Comparison of ENCODE assay signal across 11 cellular contexts in genomic region chr19:46466536-46467199, GRCh38. TPM values are rescaled to one million over a fixed set of nuclear protein-coding genes. Genes with fewer than 3 reads are reported as not detected.
A peak's percentile ranks its signal among the peaks of the same experiment; 100 is the strongest.
DNase-seq lines count a peak whose midpoint lies in the region; FAIRE-seq and TF ChIP-seq lines count a peak whose summit lies in the region.
"Had no signal": no experiment of that assay in that cellular context is flagged by ENCODE, and none has a peak within 500 bp of the region (broad histone marks: within the 10 kb centered on the region; RNA-seq: fewer than 3 reads in every experiment).

No MANE protein-coding gene starts in this region.

- H3K4me1 ChIP-seq in smooth muscle cell (ENCODE audit: low read depth), result peaks cover 11% of the 10 kb centered on the region

- no peaks in the 10 kb centered on the region for H3K27me3 ChIP-seq in MG63
- H3K27me3 ChIP-seq in smooth muscle cell (ENCODE audit: low read depth), result no peaks in the 10 kb centered on the region

- H3K9me3 ChIP-seq in MG63 (no peaks in the 10 kb centered on the region), smooth muscle cell (replicated peaks; ENCODE audit: low read depth) (no peaks in the 10 kb centered on the region)

- DNase-seq in NCI-H2171 treated with DMSO at 0.1 percent for 48 hours (lab: John Stamatoyannopoulos, UW), result peak; percentile 39
- DNase-seq in NCI-H2171 (lab: John Stamatoyannopoulos, UW), result no peak
- DNase-seq in MG63, result peak; percentile 85
- peak; percentile 73 for DNase-seq in fibroblast of gingiva (ENCODE audit: low read depth)
- no peak for DNase-seq in smooth muscle cell (lab: John Stamatoyannopoulos, UW; ENCODE audit: unreplicated experiment)
- no peak for DNase-seq in NCI-H146 treated with DMSO at 0.1 percent for 48 hours (lab: John Stamatoyannopoulos, UW; ENCODE audit: unreplicated experiment)
- DNase-seq in amygdala (lab: John Stamatoyannopoulos, UW), result no peak
- no peak for DNase-seq in D721Med (ENCODE audit: insufficient read length, low spot score)
- DNase-seq: activated gamma-delta T cell treated with Interleukin-2 at 50 U/mL for 16 hours, small intestine had no signal

- H3K36me3 ChIP-seq in MG63, result no peaks in the 10 kb centered on the region
- H3K36me3 ChIP-seq in smooth muscle cell (ENCODE audit: low read depth), result no peaks in the 10 kb centered on the region

- H3F3A ChIP-seq in smooth muscle cell (ENCODE audit: low read depth), result no peaks in the 10 kb centered on the region

- no peak for FAIRE-seq in D721Med (lab: Jason Lieb, UNC)
- FAIRE-seq: A204.1, small intestine had no signal

- H3K27ac ChIP-seq in smooth muscle cell (ENCODE audit: low read depth), result no peak overlapping the region

- no peak overlapping the region for H3K9ac ChIP-seq in smooth muscle cell (ENCODE audit: low read depth)

- WGBS in smooth muscle cell (ENCODE audit: low lambda C conversion rate), result 72% methylated on average over 15 of the region's 15 CpGs

- peak overlapping the region; percentile 39 for H3K4me2 ChIP-seq in smooth muscle cell

- H2AFZ ChIP-seq in smooth muscle cell (ENCODE audit: low read depth), result no peak overlapping the region

- no peaks in the 10 kb centered on the region for H4K20me1 ChIP-seq in smooth muscle cell (ENCODE audit: low read depth)

- TF ChIP-seq CTCF in smooth muscle cell (IDR thresholded peaks at IDR 0.05; ENCODE audit: borderline replicate concordance, insufficient read depth, poor library complexity, severe bottlenecking), result no peak
- TF ChIP-seq CTCF in D721Med (IDR thresholded peaks at IDR 0.05; ENCODE audit: insufficient read depth, missing control alignments), result no peak

- H3K4me3 ChIP-seq in MG63, result 0 out of 2 replicates have a peak overlapping the region, but pooled peaks have one; percentile 8
- H3K4me3 ChIP-seq in smooth muscle cell, result no peak overlapping the region

- H3K79me2 ChIP-seq in smooth muscle cell (ENCODE audit: low read depth), result no peaks in the 10 kb centered on the region

RNA-seq across cellular contexts. Expression of gene PNMA8A, which starts 4.7 kb away (rescaled TPM):
- total RNA-seq in MG63 (2014; rRNA removed; shearing (Covaris generic); ENCODE audit: low replicate concordance), result 0.22 and 0.46 TPM in 2 replicates
- 6.5 and 16.4 TPM in 2 replicates for total RNA-seq in smooth muscle cell
- polyA plus RNA-seq in smooth muscle cell, result 3.6 and 5.9 TPM in 2 replicates

RNA-seq across cellular contexts. Expression of gene PNMA8B, which starts 29.0 kb away (rescaled TPM):
- not detected in 2 replicates for total RNA-seq in MG63 (2014; rRNA removed; shearing (Covaris generic); ENCODE audit: low replicate concordance)
- total RNA-seq in smooth muscle cell, result 0.49 and 1.0 TPM in 2 replicates
- 1.2 TPM in 2 replicates for polyA plus RNA-seq in smooth muscle cell

RNA-seq across cellular contexts. Expression of gene PNMA8C, which starts 37.9 kb away (rescaled TPM):
- not detected in 2 replicates for total RNA-seq in MG63 (2014; rRNA removed; shearing (Covaris generic); ENCODE audit: low replicate concordance)
- total RNA-seq in smooth muscle cell, result not detected in 2 replicates
- polyA plus RNA-seq in smooth muscle cell, result not detected in 2 replicates

RNA-seq across cellular contexts. Expression of gene CCDC8, which starts 53.3 kb away (rescaled TPM):
- 11.6 and 15.9 TPM in 2 replicates for total RNA-seq in MG63 (2014; rRNA removed; shearing (Covaris generic); ENCODE audit: low replicate concordance)
- total RNA-seq in smooth muscle cell, result 17.9 and 19.4 TPM in 2 replicates
- 44.5 and 53.9 TPM in 2 replicates for polyA plus RNA-seq in smooth muscle cell

Comparison
In these comparisons a context has a peak if more than half of its experiments do, and no peak if none do; other contexts are left out.
1. DNase-seq: peak in NCI-H2171 treated with DMSO at 0.1 percent for 48 hours (single experiment), MG63 (single experiment) and fibroblast of gingiva (single experiment); none in NCI-H2171 (single experiment), smooth muscle cell (single experiment), NCI-H146 treated with DMSO at 0.1 percent for 48 hours (single experiment), amygdala (0 of 56) and D721Med (single experiment).